In genomic region chr7:135459076-135459475, GRCh38 we compare ENCODE assay signal across 14 cellular contexts. TPM values are rescaled to one million over a fixed set of nuclear protein-coding genes. Genes with fewer than 3 reads are reported as not detected.
DNase-seq lines count a peak whose midpoint lies in the region; ATAC-seq, FAIRE-seq and TF ChIP-seq lines count a peak whose summit lies in the region.
"Had no signal": no experiment of that assay in that cellular context is flagged by ENCODE, and none has a peak within 500 bp of the region (broad histone marks: within the 10 kb centered on the region; RNA-seq: fewer than 3 reads in every experiment).

No MANE protein-coding gene starts in this region.

- no peak for FAIRE-seq in GM19239 (lab: Jason Lieb, UNC)
- FAIRE-seq: A549, GM12891 had no signal

- intact Hi-C loops in Calu3 (cut with micrococcal nuclease; ENCODE audit: unreplicated experiment): no loop called here

- H3K36me3 ChIP-seq in BLaER1 treated with 17β-estradiol and CSF1 and Interleukin-3, amounts not matched to agents 10 nM and 100 nM: peaks cover 0 to 33% (median 16%) of the 10 kb centered on the region in 11 experiments; a peak in 13 of 22 replicates
- no peaks in the 10 kb centered on the region for H3K36me3 ChIP-seq in iPS-20b (ENCODE audit: insufficient read depth, low read depth, low read length)

- DNase-seq in T-helper 17 cell: no peak
- no peak for DNase-seq in nephron progenitor cell
- no peak for DNase-seq in GM19239 (ENCODE audit: insufficient read length, low spot score)
- no peak for DNase-seq in Calu3
- no peak for DNase-seq in cerebellar cortex (ENCODE audit: low spot score)
- DNase-seq: CD4-positive, CD25-positive, alpha-beta regulatory T cell; DMS 273 treated with DMSO at 0.1 percent for 48 hours; DMS79; HCEC 1CT had no signal

- H3K27ac Mint-ChIP-seq in T-helper 17 cell (peak overlapping the region; percentile 89), nephron progenitor cell (peak overlapping the region; percentile 52), Calu3 (ENCODE audit: unreplicated experiment) (no peak overlapping the region)

- H3K9me3 Mint-ChIP-seq in nephron progenitor cell (peaks cover 13% of the 10 kb centered on the region), Calu3 (ENCODE audit: low read depth, unreplicated experiment) (no peaks in the 10 kb centered on the region)
- H3K9me3 Mint-ChIP-seq: CD4-positive, CD25-positive, alpha-beta regulatory T cell had no signal

- no peak overlapping the region for H3K4me3 ChIP-seq in BLaER1 treated with 17β-estradiol and CSF1 and Interleukin-3, amounts not matched to agents 10 nM and 100 nM
- no peak overlapping the region for H3K4me3 ChIP-seq in iPS-20b (ENCODE audit: low read length)
- H3K4me3 ChIP-seq: A549 had no signal

- no peak overlapping the region for H3K9ac ChIP-seq in BLaER1 treated with 17β-estradiol and CSF1 and Interleukin-3, amounts not matched to agents 10 nM and 100 nM
- H3K9ac ChIP-seq in iPS-20b (ENCODE audit: low read depth, low read length): 0 out of 2 replicates have a peak overlapping the region, but pooled peaks have one; percentile 7

- no peak overlapping the region for H3K27ac ChIP-seq in BLaER1 treated with 17β-estradiol and CSF1 and Interleukin-3, amounts not matched to agents 10 nM and 100 nM
- no peak overlapping the region for H3K27ac ChIP-seq in iPS-20b (ENCODE audit: low read length)
- H3K27ac ChIP-seq: A549, HL-60 had no signal

- H3K27me3 ChIP-seq in BLaER1 treated with 17β-estradiol and CSF1 and Interleukin-3, amounts not matched to agents 10 nM and 100 nM: no peaks in the 10 kb centered on the region
- no peaks in the 10 kb centered on the region for H3K27me3 ChIP-seq in iPS-20b (ENCODE audit: insufficient read depth, low read length)

- peaks cover 16 to 100% (median 78%) of the 10 kb centered on the region in 11 experiments; a peak in 18 of 22 replicates for H4K20me1 ChIP-seq in BLaER1 treated with 17β-estradiol and CSF1 and Interleukin-3, amounts not matched to agents 10 nM and 100 nM

- H3K4me3 Mint-ChIP-seq in T-helper 17 cell (no peak overlapping the region), nephron progenitor cell (no peak overlapping the region), Calu3 (ENCODE audit: low read depth, unreplicated experiment) (no peak overlapping the region)
- H3K4me3 Mint-ChIP-seq: CD4-positive, CD25-positive, alpha-beta regulatory T cell had no signal

- no peak for TF ChIP-seq CTCF in nephron progenitor cell (IDR thresholded peaks at IDR 0.05)
- TF ChIP-seq CTCF in Calu3 (IDR thresholded peaks at IDR 0.05; ENCODE audit: unreplicated experiment): no peak

- H3K4me1 ChIP-seq in BLaER1 treated with 17β-estradiol and CSF1 and Interleukin-3, amounts not matched to agents 10 nM and 100 nM: peaks cover 13 to 33% (median 21%) of the 10 kb centered on the region in 10 experiments; a peak in 17 of 20 replicates
- peaks cover 4% of the 10 kb centered on the region; the same call in 1 of the 2 replicates for H3K4me1 ChIP-seq in iPS-20b (ENCODE audit: insufficient read depth, low read length)
- H3K4me1 ChIP-seq: A549 had no signal

- CTCF ChIA-PET in Calu3 (lab: Charles Lee): no interaction called here

- no TSS peak for BruUV-seq in Calu3 (replicated peaks; lab: Mats Ljungman, UMichigan)

- H3K27me3 Mint-ChIP-seq in T-helper 17 cell (no peaks in the 10 kb centered on the region), nephron progenitor cell (ENCODE audit: low read depth, poor library complexity) (no peaks in the 10 kb centered on the region), Calu3 (ENCODE audit: unreplicated experiment) (no peaks in the 10 kb centered on the region)
- H3K27me3 Mint-ChIP-seq: CD4-positive, CD25-positive, alpha-beta regulatory T cell had no signal

- no peak for ATAC-seq in T-helper 17 cell
- ATAC-seq: A549 had no signal

- peak overlapping the region in 7 of 11 experiments; percentile 11 to 51 (median 27); a peak in 7 of 22 replicates for H3K4me2 ChIP-seq in BLaER1 treated with 17β-estradiol and CSF1 and Interleukin-3, amounts not matched to agents 10 nM and 100 nM
- H3K4me2 ChIP-seq: A549 had no signal

- H3K9me3 ChIP-seq in BLaER1 treated with 17β-estradiol and CSF1 and Interleukin-3, amounts not matched to agents 10 nM and 100 nM (replicated peaks in 1 of 11): peaks cover 0 to 15% (median 10%) of the 10 kb centered on the region in 11 experiments; a peak in 17 of 22 replicates
- no peaks in the 10 kb centered on the region for H3K9me3 ChIP-seq in T-helper 17 cell (ENCODE audit: control insufficient read depth, low read length, poor library complexity, severe bottlenecking)
- no peaks in the 10 kb centered on the region for H3K9me3 ChIP-seq in iPS-20b (ENCODE audit: insufficient read depth, low read depth, low read length)
- H3K9me3 ChIP-seq: A549 had no signal

- peaks cover 45% of the 10 kb centered on the region for H3K4me1 Mint-ChIP-seq in T-helper 17 cell
- peaks cover 23% of the 10 kb centered on the region for H3K4me1 Mint-ChIP-seq in nephron progenitor cell
- no peaks in the 10 kb centered on the region for H3K4me1 Mint-ChIP-seq in Calu3 (ENCODE audit: low read depth, unreplicated experiment)

- H3K36me3 Mint-ChIP-seq in T-helper 17 cell (ENCODE audit: low read depth) (peaks cover 2% of the 10 kb centered on the region), nephron progenitor cell (ENCODE audit: low read depth) (peaks cover 23% of the 10 kb centered on the region), Calu3 (ENCODE audit: insufficient read depth, unreplicated experiment) (no peaks in the 10 kb centered on the region)

RNA-seq across cellular contexts. Expression of gene CNOT4, which starts 50.8 kb away (rescaled TPM):
- 10 to 100 TPM; 34.0 to 34.5 TPM for total RNA-seq in T-helper 17 cell
- 21.9 and 26.0 TPM in 2 replicates for total RNA-seq in Calu3 (2022)
